ENCODE assay signal across 18 cellular contexts in genomic region chr17:57111386-57111785, GRCh38. TPM values are rescaled to one million over a fixed set of nuclear protein-coding genes. Genes with fewer than 3 reads are reported as not detected.
DNase-seq lines count a peak whose midpoint lies in the region; ATAC-seq and TF ChIP-seq lines count a peak whose summit lies in the region.
"Had no signal": no experiment of that assay in that cellular context is flagged by ENCODE, and none has a peak within 500 bp of the region (broad histone marks: within the 10 kb centered on the region; RNA-seq: fewer than 3 reads in every experiment).

No MANE protein-coding gene starts in this region.

- H3K9ac ChIP-seq in muscle layer of colon (ENCODE audit: low read length) = no peak overlapping the region
- peak overlapping the region in 2 of 5 donors; percentile 27 for H3K9ac ChIP-seq in subcutaneous abdominal adipose tissue (ENCODE audit: low read length in 5 of 5)

- POLR2A ChIA-PET in RWPE1 (lab: Yijun Ruan, JAX; ENCODE audit: low non-redundant PET) = no interaction called here

- DNase-seq in heart left ventricle (no peak), Right ventricle myocardium inferior (ENCODE audit: missing footprints) (no peak), RWPE1 (ENCODE audit: low spot score) (no peak), sciatic nerve (ENCODE audit: low spot score) (no peak), testis (no peak)
- DNase-seq: AML-193; CD4-positive, alpha-beta memory T cell; DND-41; GDM1; KG1; NCI-H1092; NCI-H1694 treated with DMSO at 0.1 percent for 48 hours; NCI-H2171; Peyer's patch; SIG-M5 had no signal

- H3K9me3 ChIP-seq in heart left ventricle = no peaks in the 10 kb centered on the region
- H3K9me3 ChIP-seq in muscle layer of colon (ENCODE audit: low read length) = no peaks in the 10 kb centered on the region
- H3K9me3 ChIP-seq in subcutaneous abdominal adipose tissue (ENCODE audit: control insufficient read depth in 5 of 5, low read length in 5 of 5) = no peaks in the 10 kb centered on the region
- no peaks in the 10 kb centered on the region for H3K9me3 ChIP-seq in testis
- H3K9me3 ChIP-seq: Peyer's patch had no signal

- H3K27ac ChIP-seq in heart left ventricle (peak overlapping the region; percentile 28 to 96 (median 86)), RWPE1 (peak overlapping the region; percentile 12), muscle layer of colon (ENCODE audit: low read depth, low read length) (peak overlapping the region; percentile 37), subcutaneous abdominal adipose tissue (ENCODE audit: low read depth, low read length) (peak overlapping the region; percentile 61), testis (no peak overlapping the region)

- no peak for TF ChIP-seq POLR2A in heart left ventricle (IDR thresholded peaks at IDR 0.05)
- TF ChIP-seq POLR2A in testis (IDR thresholded peaks at IDR 0.05) = no peak

- H3K27me3 ChIP-seq in heart left ventricle (no peaks in the 10 kb centered on the region), muscle layer of colon (ENCODE audit: control insufficient read depth in 1 of 2, insufficient read depth in 2 of 2, low read length in 2 of 2) (no peaks in the 10 kb centered on the region), subcutaneous abdominal adipose tissue (ENCODE audit: control insufficient read depth in 5 of 5, insufficient read depth in 4 of 5, low read length in 5 of 5) (no peaks in the 10 kb centered on the region), testis (no peaks in the 10 kb centered on the region)
- H3K27me3 ChIP-seq: Peyer's patch had no signal

- H3K4me3 ChIP-seq in heart left ventricle = no peak overlapping the region
- H3K4me3 ChIP-seq in muscle layer of colon (ENCODE audit: low read depth in 1 of 2, low read length in 2 of 2) = no peak overlapping the region
- peak overlapping the region in 3 of 5 donors; percentile 11 to 33 (median 15) for H3K4me3 ChIP-seq in subcutaneous abdominal adipose tissue (ENCODE audit: low read depth in 1 of 5, low read length in 5 of 5)
- no peak overlapping the region for H3K4me3 ChIP-seq in testis
- H3K4me3 ChIP-seq: Peyer's patch had no signal

- ATAC-seq in heart left ventricle = no peak
- ATAC-seq in Right ventricle myocardium inferior = no peak
- no peak for ATAC-seq in HG03342 (IDR thresholded peaks at IDR 0.05; ENCODE audit: unreplicated experiment)
- no peak for ATAC-seq in sciatic nerve

- intact Hi-C loops in heart left ventricle (cut with DNase I) = loop anchor here in 7 of 10 donors (2.0 to 10.0 kb wide), 3 partner anchors 25 to 107 kb away; no protein-coding TSS in a partner anchor
- intact Hi-C loops in Right ventricle myocardium inferior (cut with DNase I) = loop anchor here (2.0 to 10.0 kb wide), 4 partner anchors 21 to 883 kb away; no protein-coding TSS in a partner anchor
- intact Hi-C loops in sciatic nerve (cut with DNase I) = no loop called here
- intact Hi-C loops in testis (cut with DNase I; ENCODE audit: low total_unique reads) = no loop called here

- H3K36me3 ChIP-seq in heart left ventricle (peaks cover 0 to 53% (median 35%) of the 10 kb centered on the region in 9 donors), muscle layer of colon (ENCODE audit: insufficient read depth, low read length) (peaks cover 54% of the 10 kb centered on the region), subcutaneous abdominal adipose tissue (ENCODE audit: control insufficient read depth in 5 of 5, insufficient read depth in 5 of 5, low read length in 5 of 5) (peaks cover 0 to 47% (median 40%) of the 10 kb centered on the region in 5 donors), testis (ENCODE audit: low read depth, missing control alignments) (no peaks in the 10 kb centered on the region)

- CTCF ChIA-PET in RWPE1 (lab: Yijun Ruan, JAX) = interaction anchor here (0.6 kb wide), 2 partner anchors 9 to 751 kb away, joined by 3 to 6 read pairs; no protein-coding TSS in a partner anchor

- 51 to 76% (median 59%) methylated on average over 3 of the region's 3 CpGs for WGBS in heart left ventricle, 4 donors
- 61 to 78% methylated on average over 3 of the region's 3 CpGs for WGBS in testis, 2 donors

- H3K4me1 ChIP-seq in heart left ventricle (peaks cover 6 to 92% (median 70%) of the 10 kb centered on the region in 12 donors), muscle layer of colon (ENCODE audit: insufficient read depth, low read length) (peaks cover 62% of the 10 kb centered on the region), subcutaneous abdominal adipose tissue (ENCODE audit: control insufficient read depth in 5 of 5, insufficient read depth in 5 of 5, low read length in 5 of 5) (peaks cover 18 to 64% (median 59%) of the 10 kb centered on the region in 5 donors), testis (peaks cover 13% of the 10 kb centered on the region)

- TF ChIP-seq CTCF in heart left ventricle (IDR thresholded peaks at IDR 0.05) (no peak), RWPE1 (conservative IDR thresholded peaks at IDR 0.05; ENCODE audit: low read depth) (no peak), testis (IDR thresholded peaks at IDR 0.05) (no peak)

RNA-seq across cellular contexts. Expression of gene AKAP1, which starts 26.3 kb away (rescaled TPM):
- 100 to 1,000 TPM in 8 of 9 donors, 10 to 100 TPM in 1; 77.4 to 240 (median 133) TPM for total RNA-seq in heart left ventricle
- 10 to 100 TPM; 55.8 to 63.4 TPM for polyA plus RNA-seq in heart left ventricle
- 226 TPM for total RNA-seq in Right ventricle myocardium inferior
- 25.3 TPM for total RNA-seq in sciatic nerve
- 100 to 1,000 TPM in 1 of 2 donors, 10 to 100 TPM in 1; 73.0 to 304 TPM for total RNA-seq in testis
- 224 TPM for polyA plus RNA-seq in testis (ENCODE audit: insufficient read depth, low read depth, low replicate concordance)

Comparison
In these comparisons a context has a peak if more than half of its experiments do, and no peak if none do; other contexts are left out.
1. H3K27ac ChIP-seq: peak in heart left ventricle (12 of 12), RWPE1 (single experiment), muscle layer of colon (single experiment) and subcutaneous abdominal adipose tissue (single experiment); none in testis (0 of 2).
2. H3K4me3 ChIP-seq: peak in subcutaneous abdominal adipose tissue (3 of 5); none in heart left ventricle (0 of 12), muscle layer of colon (0 of 2) and testis (0 of 2).
3. intact Hi-C loops: an anchor here in heart left ventricle (2.0 to 10.0 kb wide) and Right ventricle myocardium inferior (2.0 to 10.0 kb wide); none called in sciatic nerve and testis.